Comparison of ENCODE assay signal across 8 cellular contexts in the genomic region with DNA sequence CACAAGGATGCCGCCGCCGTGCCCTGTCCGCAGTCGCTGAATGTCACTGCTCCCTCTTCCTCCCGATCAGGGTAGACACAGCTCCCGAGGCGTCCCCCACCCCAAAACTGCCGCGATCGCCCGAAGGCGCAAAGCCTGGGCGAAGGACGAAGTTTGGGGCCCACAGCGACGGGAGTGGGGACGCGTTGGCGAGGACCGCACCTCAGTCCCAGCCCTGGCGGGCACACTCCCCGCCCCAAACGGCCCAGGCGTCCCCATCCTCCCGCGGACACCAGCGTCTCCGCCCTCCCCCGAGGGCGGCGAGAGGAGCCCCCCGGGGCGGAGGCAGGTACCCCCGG. TPM values are rescaled to one million over a fixed set of nuclear protein-coding genes. Genes with fewer than 3 reads are reported as not detected.
DNase-seq lines count a peak whose midpoint lies in the region; ATAC-seq, FAIRE-seq and TF ChIP-seq lines count a peak whose summit lies in the region.

No MANE protein-coding gene starts in this region.

- H3K4me3 ChIP-seq in A549 = peak overlapping the region; percentile 97
- peak overlapping the region; percentile 81 for H3K4me3 ChIP-seq in WI38 (ENCODE audit: low read depth, low read length)
- peak overlapping the region; percentile 77 for H3K4me3 ChIP-seq in mononuclear cell (ENCODE audit: low read length)

- peaks cover 23% of the 10 kb centered on the region for H3K36me3 Mint-ChIP-seq in stimulated activated effector memory CD8-positive, alpha-beta T cell treated with anti-CD3 and anti-CD28 coated beads, Interleukin-12 subunit alpha, Interleukin-12 subunit beta, amount 100 ng/mL, for 72 hours

- no peak for FAIRE-seq in A549 (lab: Jason Lieb, UNC)
- no peak for FAIRE-seq in H54 (lab: Jason Lieb, UNC)

- WGBS in A549 (ENCODE audit: missing lambda C conversion rate) = 7% methylated on average over 5 of the region's 35 CpGs

- peak overlapping the region; percentile 92 for H3K4me2 ChIP-seq in A549

- no peak for TF ChIP-seq CTCF in A549 (IDR thresholded peaks at IDR 0.05)
- no peak for TF ChIP-seq CTCF in WI38 (IDR thresholded peaks at IDR 0.05; ENCODE audit: low read depth, low read length)

- ATAC-seq in A549 (peak in 1 of 2 experiments; percentile 3; a peak in 1 of 6 replicates), GM18502 (IDR thresholded peaks at IDR 0.05; ENCODE audit: poor library complexity, unreplicated experiment) (no peak)
- ATAC-seq in stimulated activated effector memory CD8-positive, alpha-beta T cell treated with anti-CD3 and anti-CD28 coated beads, Interleukin-12 subunit alpha, Interleukin-12 subunit beta, amount 100 ng/mL, for 72 hours = no peak

- peak overlapping the region; percentile 97 to 98 for H3K27ac ChIP-seq in A549

- no peak for TF ChIP-seq RAD21 in A549 (conservative IDR thresholded peaks at IDR 0.05 in 1 of 2, IDR thresholded peaks at IDR 0.05 in 1 of 2)

- TF ChIP-seq POLR2A in A549 (IDR thresholded peaks at IDR 0.05; ENCODE audit: low read length) = no peak; the same call in 1 of the 2 replicates
- TF ChIP-seq POLR2A in H54 (IDR thresholded peaks at IDR 0.05; ENCODE audit: low read depth, low read length) = peak; percentile 43

- peak overlapping the region; percentile 86 for H3K4me3 Mint-ChIP-seq in stimulated activated effector memory CD8-positive, alpha-beta T cell treated with anti-CD3 and anti-CD28 coated beads, Interleukin-12 subunit alpha, Interleukin-12 subunit beta, amount 100 ng/mL, for 72 hours

- TF ChIP-seq EP300 in A549 (IDR thresholded peaks at IDR 0.05) = no peak

- POLR2A ChIA-PET in A549 (lab: Yijun Ruan, JAX) = interaction anchor here (0.6 kb wide), 1 partner anchor 518 kb away, joined by 4 read pairs; no protein-coding TSS in a partner anchor

- peak overlapping the region; percentile 96 for H3K27ac Mint-ChIP-seq in stimulated activated effector memory CD8-positive, alpha-beta T cell treated with anti-CD3 and anti-CD28 coated beads, Interleukin-12 subunit alpha, Interleukin-12 subunit beta, amount 100 ng/mL, for 72 hours

- peak in 1 of 2 experiments; percentile 31 for DNase-seq in A549 (ENCODE audit: low read depth in 1 of 2, low spot score in 1 of 2)
- peak; percentile 44 for DNase-seq in H54 (ENCODE audit: insufficient read length, low spot score)
- peak; percentile 77 for DNase-seq in ecto neural progenitor cell (ENCODE audit: low spot score)
- DNase-seq in stimulated activated effector memory CD8-positive, alpha-beta T cell treated with anti-CD3 and anti-CD28 coated beads, Interleukin-12 subunit alpha, Interleukin-12 subunit beta, amount 100 ng/mL, for 72 hours (ENCODE audit: low spot score in 2 of 2) = peak; percentile 55 to 85
- no peak for DNase-seq in GM19240 (ENCODE audit: insufficient read length, low spot score)

- H3K4me1 ChIP-seq in A549 (peaks cover 26% of the 10 kb centered on the region), mononuclear cell (ENCODE audit: insufficient read depth, low read length) (peaks cover 38% of the 10 kb centered on the region)

- H3K9me3 ChIP-seq in A549 = no peaks in the 10 kb centered on the region
- no peaks in the 10 kb centered on the region for H3K9me3 ChIP-seq in mononuclear cell (ENCODE audit: low read depth, low read length)

- no peaks in the 10 kb centered on the region for H3K27me3 ChIP-seq in mononuclear cell (ENCODE audit: insufficient read depth, low read length)

- CTCF ChIA-PET in A549 (lab: Yijun Ruan, JAX) = no interaction called here

- peaks cover 46% of the 10 kb centered on the region for H3K4me1 Mint-ChIP-seq in stimulated activated effector memory CD8-positive, alpha-beta T cell treated with anti-CD3 and anti-CD28 coated beads, Interleukin-12 subunit alpha, Interleukin-12 subunit beta, amount 100 ng/mL, for 72 hours

- H3K9me3 Mint-ChIP-seq in stimulated activated effector memory CD8-positive, alpha-beta T cell treated with anti-CD3 and anti-CD28 coated beads, Interleukin-12 subunit alpha, Interleukin-12 subunit beta, amount 100 ng/mL, for 72 hours = no peaks in the 10 kb centered on the region

TF ChIP-seq in A549, 52 proteins besides CTCF, POLR2A, EP300 and RAD21:
- TF ChIP-seq FOXS1 (CRISPR knock-in tag; IDR thresholded peaks at IDR 0.05) (no peak), RNF2 (IDR thresholded peaks at IDR 0.05; ENCODE audit: borderline replicate concordance, low read depth) (peak; percentile 39; the same call in 1 of the 2 replicates), TFCP2L1 (CRISPR knock-in tag; IDR thresholded peaks at IDR 0.05) (no peak)
- TF ChIP-seq, protein P1, sequence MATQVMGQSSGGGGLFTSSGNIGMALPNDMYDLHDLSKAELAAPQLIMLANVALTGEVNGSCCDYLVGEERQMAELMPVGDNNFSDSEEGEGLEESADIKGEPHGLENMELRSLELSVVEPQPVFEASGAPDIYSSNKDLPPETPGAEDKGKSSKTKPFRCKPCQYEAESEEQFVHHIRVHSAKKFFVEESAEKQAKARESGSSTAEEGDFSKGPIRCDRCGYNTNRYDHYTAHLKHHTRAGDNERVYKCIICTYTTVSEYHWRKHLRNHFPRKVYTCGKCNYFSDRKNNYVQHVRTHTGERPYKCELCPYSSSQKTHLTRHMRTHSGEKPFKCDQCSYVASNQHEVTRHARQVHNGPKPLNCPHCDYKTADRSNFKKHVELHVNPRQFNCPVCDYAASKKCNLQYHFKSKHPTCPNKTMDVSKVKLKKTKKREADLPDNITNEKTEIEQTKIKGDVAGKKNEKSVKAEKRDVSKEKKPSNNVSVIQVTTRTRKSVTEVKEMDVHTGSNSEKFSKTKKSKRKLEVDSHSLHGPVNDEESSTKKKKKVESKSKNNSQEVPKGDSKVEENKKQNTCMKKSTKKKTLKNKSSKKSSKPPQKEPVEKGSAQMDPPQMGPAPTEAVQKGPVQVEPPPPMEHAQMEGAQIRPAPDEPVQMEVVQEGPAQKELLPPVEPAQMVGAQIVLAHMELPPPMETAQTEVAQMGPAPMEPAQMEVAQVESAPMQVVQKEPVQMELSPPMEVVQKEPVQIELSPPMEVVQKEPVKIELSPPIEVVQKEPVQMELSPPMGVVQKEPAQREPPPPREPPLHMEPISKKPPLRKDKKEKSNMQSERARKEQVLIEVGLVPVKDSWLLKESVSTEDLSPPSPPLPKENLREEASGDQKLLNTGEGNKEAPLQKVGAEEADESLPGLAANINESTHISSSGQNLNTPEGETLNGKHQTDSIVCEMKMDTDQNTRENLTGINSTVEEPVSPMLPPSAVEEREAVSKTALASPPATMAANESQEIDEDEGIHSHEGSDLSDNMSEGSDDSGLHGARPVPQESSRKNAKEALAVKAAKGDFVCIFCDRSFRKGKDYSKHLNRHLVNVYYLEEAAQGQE (IDR thresholded peaks at IDR 0.05) = no peak
TF ChIP-seq in A549: peak in this region for 1.

RNA-seq across cellular contexts. Expression of a gene that starts 1.4 kb away (rescaled TPM):
- polyA plus RNA-seq in A549 (2011; rRNA removed) = 5.6 and 11.0 TPM in 2 replicates
- polyA plus RNA-seq in A549 (2012; cell fraction: cytosol; rRNA removed) = 2.4 and 3.1 TPM in 2 replicates
- polyA plus RNA-seq in A549 (2012; cell fraction: nucleus; rRNA removed) = 4.4 and 6.2 TPM in 2 replicates
- polyA plus RNA-seq in A549 (2017; fragmentation: RNase III; extraction: RNeasy Plus Mini Kit Qiagen cat#74134 plus additional on column Dnase treatment) = 5.5 to 6.0 TPM (median 5.7 TPM) in 3 replicates
- polyA minus RNA-seq in A549 (2011; rRNA and poly(A)+ RNA removed) = 26.7 and 28.1 TPM in 2 replicates
- total RNA-seq in mononuclear cell = 86.4 TPM
